In the genomic region with DNA sequence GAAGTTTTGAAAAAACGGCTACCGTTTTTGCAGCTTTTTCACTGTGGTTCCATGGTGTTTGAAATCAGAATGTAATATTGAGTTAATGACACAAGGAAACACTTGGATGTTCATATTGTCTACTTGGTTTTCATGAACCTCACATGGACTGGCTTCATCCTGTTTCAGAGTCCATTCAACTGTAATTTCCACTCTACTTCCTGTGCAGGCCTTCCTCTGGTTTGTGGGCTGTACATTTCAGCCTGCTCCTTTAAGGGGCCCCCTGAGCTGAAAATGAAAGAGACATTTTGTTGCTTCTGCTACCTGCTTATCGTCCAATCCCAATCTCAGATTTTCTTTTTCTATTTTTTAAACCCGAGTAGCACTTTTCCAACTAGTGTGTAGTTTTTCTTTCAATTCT, we compare ENCODE assay signal across 9 cellular contexts. TPM values are rescaled to one million over a fixed set of nuclear protein-coding genes. Genes with fewer than 3 reads are reported as not detected.
DNase-seq lines count a peak whose midpoint lies in the region; ATAC-seq and TF ChIP-seq lines count a peak whose summit lies in the region.
"Had no signal": no experiment of that assay in that cellular context is flagged by ENCODE, and none has a peak within 500 bp of the region (broad histone marks: within the 10 kb centered on the region; RNA-seq: fewer than 3 reads in every experiment).

No MANE protein-coding gene starts in this region.

- DNase-seq in activated T-helper 2 cell treated with anti-CD3 and anti-CD28 coated beads, Interferon-gamma antibody, Interleukin-2, Interleukin-4, amounts not matched to agents 10 μg/mL and 5 μg/mL and 100 μg/mL, durations not matched to agents 14 hours and 24 hours and 36 hours (ENCODE audit: low spot score), result no peak
- DNase-seq in DMS 273 (lab: John Stamatoyannopoulos, UW; ENCODE audit: unreplicated experiment) (no peak), ovary (no peak), cerebellar nuclear complex (lab: John Stamatoyannopoulos, UW) (no peak)
- no peak for DNase-seq in effector memory CD4-positive, alpha-beta T cell
- DNase-seq: NCI-H2171 treated with DMSO at 0.1 percent for 48 hours had no signal

- H3K27me3 ChIP-seq in BLaER1, result no peaks in the 10 kb centered on the region
- no peaks in the 10 kb centered on the region for H3K27me3 ChIP-seq in ovary
- no peaks in the 10 kb centered on the region for H3K27me3 ChIP-seq in effector memory CD4-positive, alpha-beta T cell (replicated peaks; ENCODE audit: control insufficient read depth, insufficient read depth, low read length, poor library complexity, severe bottlenecking)

- no peaks in the 10 kb centered on the region for H3K36me3 Mint-ChIP-seq in activated T-helper 2 cell treated with anti-CD3 and anti-CD28 coated beads, Interferon-gamma antibody, Interleukin-2, Interleukin-4, amounts not matched to agents 10 μg/mL and 5 μg/mL and 100 μg/mL, durations not matched to agents 14 hours and 24 hours and 36 hours (ENCODE audit: low read depth)

- H3K4me1 ChIP-seq in BLaER1, result peaks cover 39% of the 10 kb centered on the region
- H3K4me1 ChIP-seq in ovary (ENCODE audit: insufficient read depth), result no peaks in the 10 kb centered on the region
- peaks cover 9% of the 10 kb centered on the region for H3K4me1 ChIP-seq in effector memory CD4-positive, alpha-beta T cell (ENCODE audit: control insufficient read depth, insufficient read depth, low read length, poor library complexity, severe bottlenecking)

- no peak for TF ChIP-seq CTCF in ovary (IDR thresholded peaks at IDR 0.05)

- H3K9me3 Mint-ChIP-seq in activated T-helper 2 cell treated with anti-CD3 and anti-CD28 coated beads, Interferon-gamma antibody, Interleukin-2, Interleukin-4, amounts not matched to agents 10 μg/mL and 5 μg/mL and 100 μg/mL, durations not matched to agents 14 hours and 24 hours and 36 hours, result no peaks in the 10 kb centered on the region

- WGBS in ovary, 3 donors, result 71 to 74% (median 71%) methylated on average over 4 of the region's 4 CpGs

- H4K20me1 ChIP-seq in BLaER1, result no peaks in the 10 kb centered on the region

- ATAC-seq in GM19463 (IDR thresholded peaks at IDR 0.05; ENCODE audit: unreplicated experiment) (peak; percentile 64), HG03432 (IDR thresholded peaks at IDR 0.05; ENCODE audit: unreplicated experiment) (peak; percentile 78)

- peak overlapping the region; percentile 71 for H3K4me2 ChIP-seq in BLaER1

- H3K4me1 Mint-ChIP-seq in activated T-helper 2 cell treated with anti-CD3 and anti-CD28 coated beads, Interferon-gamma antibody, Interleukin-2, Interleukin-4, amounts not matched to agents 10 μg/mL and 5 μg/mL and 100 μg/mL, durations not matched to agents 14 hours and 24 hours and 36 hours (ENCODE audit: low read depth), result peaks cover 41% of the 10 kb centered on the region

- intact Hi-C loops in activated T-helper 2 cell treated with anti-CD3 and anti-CD28 coated beads, Interferon-gamma antibody, Interleukin-2, Interleukin-4, amounts not matched to agents 10 μg/mL and 5 μg/mL and 100 μg/mL, durations not matched to agents 14 hours and 24 hours and 36 hours (cut with micrococcal nuclease), result no loop called here
- intact Hi-C loops in ovary (cut with DNase I), result no loop called here

- peak overlapping the region; percentile 4 for H3K4me3 Mint-ChIP-seq in activated T-helper 2 cell treated with anti-CD3 and anti-CD28 coated beads, Interferon-gamma antibody, Interleukin-2, Interleukin-4, amounts not matched to agents 10 μg/mL and 5 μg/mL and 100 μg/mL, durations not matched to agents 14 hours and 24 hours and 36 hours (ENCODE audit: low read depth)

- H3K27ac ChIP-seq in BLaER1 (peak overlapping the region; percentile 84), ovary (no peak overlapping the region)
- no peak overlapping the region for H3K27ac ChIP-seq in effector memory CD4-positive, alpha-beta T cell (ENCODE audit: insufficient read depth, low read length, poor library complexity, severe bottlenecking)

- no peak overlapping the region for H3K27ac Mint-ChIP-seq in activated T-helper 2 cell treated with anti-CD3 and anti-CD28 coated beads, Interferon-gamma antibody, Interleukin-2, Interleukin-4, amounts not matched to agents 10 μg/mL and 5 μg/mL and 100 μg/mL, durations not matched to agents 14 hours and 24 hours and 36 hours

- no peak for TF ChIP-seq EP300 in ovary (IDR thresholded peaks at IDR 0.05)

- TF ChIP-seq POLR2A in ovary (IDR thresholded peaks at IDR 0.05), result no peak

- H3K27me3 Mint-ChIP-seq in activated T-helper 2 cell treated with anti-CD3 and anti-CD28 coated beads, Interferon-gamma antibody, Interleukin-2, Interleukin-4, amounts not matched to agents 10 μg/mL and 5 μg/mL and 100 μg/mL, durations not matched to agents 14 hours and 24 hours and 36 hours (ENCODE audit: low read depth), result peaks cover 29% of the 10 kb centered on the region

- H3K36me3 ChIP-seq in BLaER1 (no peaks in the 10 kb centered on the region), ovary (no peaks in the 10 kb centered on the region)
- no peaks in the 10 kb centered on the region for H3K36me3 ChIP-seq in effector memory CD4-positive, alpha-beta T cell (ENCODE audit: control insufficient read depth, insufficient read depth, low read length)

- no peak overlapping the region for H3K4me3 ChIP-seq in BLaER1
- H3K4me3 ChIP-seq in ovary, result no peak overlapping the region
- H3K4me3 ChIP-seq in effector memory CD4-positive, alpha-beta T cell (ENCODE audit: insufficient read depth, low read depth, low read length, poor library complexity, severe bottlenecking), result no peak overlapping the region

- no peaks in the 10 kb centered on the region for H3K9me3 ChIP-seq in BLaER1
- H3K9me3 ChIP-seq in ovary, result no peaks in the 10 kb centered on the region
- no peaks in the 10 kb centered on the region for H3K9me3 ChIP-seq in effector memory CD4-positive, alpha-beta T cell (ENCODE audit: control insufficient read depth, low read length)

- peak overlapping the region; percentile 54; the same call in 1 of the 2 replicates for H3K9ac ChIP-seq in BLaER1

RNA-seq across cellular contexts. Expression of gene CDKN2B, which starts 41.8 kb away (rescaled TPM):
- 0.62 and 0.69 TPM in 2 replicates for total RNA-seq in activated T-helper 2 cell treated with anti-CD3 and anti-CD28 coated beads, Interferon-gamma antibody, Interleukin-2, Interleukin-4, amounts not matched to agents 10 μg/mL and 5 μg/mL and 100 μg/mL, durations not matched to agents 14 hours and 24 hours and 36 hours
- 1 to 10 TPM; 1.0 to 5.3 (median 1.7) TPM for total RNA-seq in ovary
- polyA plus RNA-seq in ovary, result 1 to 10 TPM in 1 of 2 donors, under 1 TPM in 1; 0.63 to 5.7 TPM

RNA-seq across cellular contexts. Expression of gene CDKN2B-AS1, which starts 56.3 kb away (rescaled TPM):
- 0.82 and 1.1 TPM in 2 replicates for total RNA-seq in activated T-helper 2 cell treated with anti-CD3 and anti-CD28 coated beads, Interferon-gamma antibody, Interleukin-2, Interleukin-4, amounts not matched to agents 10 μg/mL and 5 μg/mL and 100 μg/mL, durations not matched to agents 14 hours and 24 hours and 36 hours
- total RNA-seq in ovary, result 1 to 10 TPM in 3 of 7 donors, under 1 TPM in 3, not detected in 1; 0.51 to 2.1 (median 0.82) TPM
- polyA plus RNA-seq in ovary, result under 1 TPM; 0.06 to 0.32 TPM

RNA-seq across cellular contexts. Expression of gene CDKN2A, which starts 56.7 kb away (rescaled TPM):
- 5.8 and 7.4 TPM in 2 replicates for total RNA-seq in activated T-helper 2 cell treated with anti-CD3 and anti-CD28 coated beads, Interferon-gamma antibody, Interleukin-2, Interleukin-4, amounts not matched to agents 10 μg/mL and 5 μg/mL and 100 μg/mL, durations not matched to agents 14 hours and 24 hours and 36 hours
- 1 to 10 TPM in 3 of 7 donors, under 1 TPM in 4; 0.20 to 7.6 (median 0.82) TPM for total RNA-seq in ovary
- polyA plus RNA-seq in ovary, result 1 to 10 TPM; 1.0 to 1.3 TPM
